Comparison of ENCODE assay signal across 8 cellular contexts in genomic region chr2:138922973-138923563, GRCh38.
DNase-seq lines count a peak whose midpoint lies in the region; ATAC-seq, FAIRE-seq and TF ChIP-seq lines count a peak whose summit lies in the region.

No MANE protein-coding gene starts in this region.

- H3K9ac ChIP-seq in keratinocyte (ENCODE audit: control insufficient read depth, extremely low read depth, insufficient read depth, low read length): no peak overlapping the region

- dilution Hi-C loops in keratinocyte (cut with MboI; ENCODE audit: extremely low pct_ligation_motif_present, low sequenced_read_pairs): no loop called here

- H3K27ac ChIP-seq in keratinocyte (ENCODE audit: control insufficient read depth, insufficient read depth, low read length): no peak overlapping the region

- H3K9me3 ChIP-seq in keratinocyte (ENCODE audit: control insufficient read depth, low read depth, low read length): no peaks in the 10 kb centered on the region

- in situ Hi-C loops in KBM-7 (cut with MboI; ENCODE audit: low pct_unique_long_range_greater_than_20kb, low sequenced_read_pairs): no loop called here

- no peaks in the 10 kb centered on the region for H3K36me3 ChIP-seq in keratinocyte (ENCODE audit: control insufficient read depth in 2 of 2, extremely low read depth in 1 of 2, insufficient read depth in 2 of 2, low read length in 2 of 2)

- H3K4me3 ChIP-seq in keratinocyte (ENCODE audit: control insufficient read depth in 2 of 3, extremely low read depth in 1 of 3, insufficient read depth in 2 of 3, low read depth in 1 of 3, low read length in 3 of 3): no peak overlapping the region

- no peak overlapping the region for H3K4me2 ChIP-seq in keratinocyte (ENCODE audit: control insufficient read depth, extremely low read depth, insufficient read depth, low read depth, low read length)

- no peak overlapping the region for H2AFZ ChIP-seq in keratinocyte (ENCODE audit: control insufficient read depth, low read length)

- FAIRE-seq in TTC549 (lab: Jason Lieb, UNC) (peak; percentile 95), keratinocyte (lab: Jason Lieb, UNC) (no peak)

- no peaks in the 10 kb centered on the region for H3K27me3 ChIP-seq in keratinocyte (ENCODE audit: control insufficient read depth, extremely low read depth, insufficient read depth, low read length)

- H3K4me1 ChIP-seq in keratinocyte (ENCODE audit: control insufficient read depth, extremely low read depth, insufficient read depth, low read length): peaks cover 5% of the 10 kb centered on the region

- DNase-seq in DMS153 (lab: John Stamatoyannopoulos, UW): peak; percentile 8
- DNase-seq in KBM-7: peak; percentile 18
- no peak for DNase-seq in keratinocyte (ENCODE audit: low read depth, low spot score)
- no peak for DNase-seq in activated effector memory CD4-positive, alpha-beta T cell treated with anti-CD3 and anti-CD28 coated beads, Interleukin-2, amount 50 U/mL, for 16 hours

- TF ChIP-seq CTCF in keratinocyte (optimal IDR thresholded peaks at IDR 0.05 in 1 of 3, IDR thresholded peaks at IDR 0.05 in 1 of 3, conservative IDR thresholded peaks at IDR 0.05 in 1 of 3; ENCODE audit: extremely low read depth in 1 of 3, insufficient read depth in 2 of 3, low read length in 3 of 3): peak in 2 of 3 experiments; percentile 27 to 50

- no peak for ATAC-seq in GM21619 (IDR thresholded peaks at IDR 0.05; ENCODE audit: unreplicated experiment)
- no peak for ATAC-seq in GM21825 (IDR thresholded peaks at IDR 0.05; ENCODE audit: unreplicated experiment)
- no peak for ATAC-seq in HG02759 (IDR thresholded peaks at IDR 0.05; ENCODE audit: unreplicated experiment)

- no peaks in the 10 kb centered on the region for H3K79me2 ChIP-seq in keratinocyte (ENCODE audit: control insufficient read depth, insufficient read depth, low read length)

- H3K9me1 ChIP-seq in keratinocyte (ENCODE audit: control insufficient read depth, extremely low read depth, insufficient read depth, low read length): no peaks in the 10 kb centered on the region

- no peaks in the 10 kb centered on the region for H4K20me1 ChIP-seq in keratinocyte (ENCODE audit: control insufficient read depth, extremely low read depth, insufficient read depth, low read length)

Comparison
In these comparisons a context has a peak if more than half of its experiments do, and no peak if none do; other contexts are left out.
1. DNase-seq: peak in DMS153 (single experiment) and KBM-7 (single experiment); none in keratinocyte (single experiment) and activated effector memory CD4-positive, alpha-beta T cell treated with anti-CD3 and anti-CD28 coated beads, Interleukin-2, amount 50 U/mL, for 16 hours (single experiment).